In genomic region chr5:95915999-95916686, GRCh38 we compare ENCODE assay signal across 9 cellular contexts. TPM values are rescaled to one million over a fixed set of nuclear protein-coding genes. Genes with fewer than 3 reads are reported as not detected.
DNase-seq lines count a peak whose midpoint lies in the region; ATAC-seq and TF ChIP-seq lines count a peak whose summit lies in the region.
"Had no signal": no experiment of that assay in that cellular context is flagged by ENCODE, and none has a peak within 500 bp of the region (broad histone marks: within the 10 kb centered on the region; RNA-seq: fewer than 3 reads in every experiment).

No MANE protein-coding gene starts in this region.

- intact Hi-C loops in heart left ventricle (cut with DNase I) (no loop called here), Right ventricle myocardium inferior (cut with DNase I) (no loop called here), testis (cut with DNase I; ENCODE audit: low total_unique reads) (no loop called here)

- ATAC-seq in heart left ventricle (peak in 3 of 4 donors; percentile 17 to 54 (median 36)), Right ventricle myocardium inferior (no peak), HG02884 (IDR thresholded peaks at IDR 0.05; ENCODE audit: unreplicated experiment) (peak; percentile 54), foreskin keratinocyte (no peak)

- no peaks in the 10 kb centered on the region for H3K9me3 Mint-ChIP-seq in T-helper 2 cell treated with Interferon-gamma antibody and Interleukin-4, amounts not matched to agents 5 μg/mL and 100 μg/mL, for 36 hours
- H3K9me3 Mint-ChIP-seq: CD4-positive, CD25-positive, alpha-beta regulatory T cell had no signal

- H3K27ac ChIP-seq in heart left ventricle (peak overlapping the region in 2 of 12 donors; percentile 22 to 39), testis (peak overlapping the region; percentile 51 to 61), foreskin keratinocyte (no peak overlapping the region)

- H3K36me3 ChIP-seq in heart left ventricle (peaks cover 0 to 28% (median 3%) of the 10 kb centered on the region in 9 donors), testis (ENCODE audit: low read depth, missing control alignments) (no peaks in the 10 kb centered on the region)

- H3K4me3 Mint-ChIP-seq in T-helper 2 cell treated with Interferon-gamma antibody and Interleukin-4, amounts not matched to agents 5 μg/mL and 100 μg/mL, for 36 hours = peak overlapping the region; percentile 25
- H3K4me3 Mint-ChIP-seq: CD4-positive, CD25-positive, alpha-beta regulatory T cell had no signal

- no peaks in the 10 kb centered on the region for H3K27me3 Mint-ChIP-seq in T-helper 2 cell treated with Interferon-gamma antibody and Interleukin-4, amounts not matched to agents 5 μg/mL and 100 μg/mL, for 36 hours (ENCODE audit: low read depth)
- H3K27me3 Mint-ChIP-seq: CD4-positive, CD25-positive, alpha-beta regulatory T cell had no signal

- H3K27ac Mint-ChIP-seq in T-helper 2 cell treated with Interferon-gamma antibody and Interleukin-4, amounts not matched to agents 5 μg/mL and 100 μg/mL, for 36 hours = peak overlapping the region; percentile 17
- H3K27ac Mint-ChIP-seq: CD4-positive, CD25-positive, alpha-beta regulatory T cell had no signal

- H3K4me1 ChIP-seq in heart left ventricle (peaks cover 0 to 33% (median 20%) of the 10 kb centered on the region in 12 donors), testis (peaks cover 36% of the 10 kb centered on the region), foreskin keratinocyte (no peaks in the 10 kb centered on the region)

- WGBS in heart left ventricle, 4 donors = 59 to 70% (median 64%) methylated on average over 3 of the region's 3 CpGs
- WGBS in testis, 2 donors = 57 to 68% methylated on average over 3 of the region's 3 CpGs

- DNase-seq in heart left ventricle = no peak
- no peak for DNase-seq in Right ventricle myocardium inferior (ENCODE audit: missing footprints)
- no peak for DNase-seq in T-helper 2 cell treated with Interferon-gamma antibody and Interleukin-4, amounts not matched to agents 5 μg/mL and 100 μg/mL, for 36 hours (ENCODE audit: low spot score)
- DNase-seq in testis = no peak
- no peak for DNase-seq in T-helper 9 cell
- DNase-seq in iPS-NIHi7 (ENCODE audit: extremely low spot score) = no peak
- DNase-seq in foreskin keratinocyte = no peak
- DNase-seq: CD4-positive, CD25-positive, alpha-beta regulatory T cell had no signal

- peaks cover 13% of the 10 kb centered on the region for H3K36me3 Mint-ChIP-seq in T-helper 2 cell treated with Interferon-gamma antibody and Interleukin-4, amounts not matched to agents 5 μg/mL and 100 μg/mL, for 36 hours (ENCODE audit: low read depth)

- H3K4me3 ChIP-seq in heart left ventricle = no peak overlapping the region
- H3K4me3 ChIP-seq in testis = no peak overlapping the region

- H3K9me3 ChIP-seq in heart left ventricle (no peaks in the 10 kb centered on the region), testis (no peaks in the 10 kb centered on the region)

- TF ChIP-seq CTCF in heart left ventricle (IDR thresholded peaks at IDR 0.05) = no peak
- no peak for TF ChIP-seq CTCF in testis (IDR thresholded peaks at IDR 0.05)
- no peak for TF ChIP-seq CTCF in foreskin keratinocyte (conservative IDR thresholded peaks at IDR 0.05)

- peaks cover 25% of the 10 kb centered on the region for H3K4me1 Mint-ChIP-seq in T-helper 2 cell treated with Interferon-gamma antibody and Interleukin-4, amounts not matched to agents 5 μg/mL and 100 μg/mL, for 36 hours (ENCODE audit: low read depth)

- TF ChIP-seq POLR2A in heart left ventricle (IDR thresholded peaks at IDR 0.05) (no peak), testis (IDR thresholded peaks at IDR 0.05) (no peak)

- H3K27me3 ChIP-seq in heart left ventricle = no peaks in the 10 kb centered on the region
- H3K27me3 ChIP-seq in testis = no peaks in the 10 kb centered on the region
- H3K27me3 ChIP-seq in foreskin keratinocyte = no peaks in the 10 kb centered on the region

RNA-seq across cellular contexts. Expression of gene ELL2, which starts 45.5 kb away (rescaled TPM):
- total RNA-seq in heart left ventricle (10 to 100 TPM; 15.4 to 74.5 (median 31.1) TPM), Right ventricle myocardium inferior (26.7 TPM), testis (10 to 100 TPM; 78.9 to 87.3 TPM), foreskin keratinocyte (84.5 and 88.6 TPM in 2 replicates)
- polyA plus RNA-seq in heart left ventricle (10 to 100 TPM in 1 of 2 donors, 1 to 10 TPM in 1; 6.7 to 68.2 TPM), testis (ENCODE audit: insufficient read depth, low read depth, low replicate concordance) (32.1 TPM), foreskin keratinocyte (22.1 and 27.2 TPM in 2 replicates)

Comparison
In these comparisons a context has a peak if more than half of its experiments do, and no peak if none do; other contexts are left out.
1. ATAC-seq: peak in heart left ventricle (3 of 4) and HG02884 (single experiment); none in Right ventricle myocardium inferior (single experiment) and foreskin keratinocyte (single experiment).